8 cellular contexts compared by ENCODE assay signal in genomic region chr19:43463381-43464088, GRCh38. TPM values are rescaled to one million over a fixed set of nuclear protein-coding genes. Genes with fewer than 3 reads are reported as not detected.
A peak's percentile ranks its signal among the peaks of the same experiment; 100 is the strongest.
DNase-seq lines count a peak whose midpoint lies in the region; ATAC-seq and TF ChIP-seq lines count a peak whose summit lies in the region.

No MANE protein-coding gene starts in this region.

- TF ChIP-seq CTCF in AG09309 (IDR thresholded peaks at IDR 0.05; ENCODE audit: control insufficient read depth, insufficient read depth, low read depth, low read length, missing control alignments) (no peak), colonic mucosa (IDR thresholded peaks at IDR 0.05) (no peak)

- DNase-seq in AG09309 (ENCODE audit: low read depth) (no peak), NCI-H345 treated with DMSO at 0.1 percent for 48 hours (lab: John Stamatoyannopoulos, UW; ENCODE audit: unreplicated experiment) (peak; percentile 75), colonic mucosa (peak; percentile 100), left colon (peak; percentile 98 to 100)
- peak; percentile 100 for DNase-seq in activated CD4-positive, alpha-beta T cell treated with anti-CD3 and anti-CD28 coated beads for 48 hours
- peak; percentile 99 to 100 (median 99) for DNase-seq in stimulated activated CD4-positive, alpha-beta T cell treated with anti-CD3 and anti-CD28 coated beads, Interleukin-1b, Interleukin-23, amount 100 ng/mL, for 24 hours (ENCODE audit: low read depth in 4 of 4, low spot score in 1 of 4)

- no peaks in the 10 kb centered on the region for H3K9me3 ChIP-seq in colonic mucosa

- peaks cover 4% of the 10 kb centered on the region for H3K4me1 ChIP-seq in colonic mucosa

- peak overlapping the region; percentile 75 for H3K27ac ChIP-seq in colonic mucosa

- peak; percentile 56 for ATAC-seq in GM18873 (IDR thresholded peaks at IDR 0.05; ENCODE audit: low FRiP score, unreplicated experiment)
- ATAC-seq in HG03159 (IDR thresholded peaks at IDR 0.05; ENCODE audit: unreplicated experiment): peak; percentile 79
- peak; percentile 93 for ATAC-seq in left colon

- no peaks in the 10 kb centered on the region for H3K27me3 ChIP-seq in colonic mucosa

- peak overlapping the region in 1 of 2 donors; percentile 63 for H3K9ac ChIP-seq in colonic mucosa (ENCODE audit: low read depth in 2 of 2, low read length in 2 of 2)

- intact Hi-C loops in colonic mucosa (cut with DNase I): no loop called here
- intact Hi-C loops in left colon (cut with DNase I, micrococcal nuclease): no loop called here

- peak overlapping the region; percentile 71 for H3K4me3 ChIP-seq in AG09309 (ENCODE audit: control insufficient read depth, low read depth, low read length)
- H3K4me3 ChIP-seq in colonic mucosa: peak overlapping the region; percentile 54

- no peaks in the 10 kb centered on the region for H3K36me3 ChIP-seq in colonic mucosa

RNA-seq across cellular contexts. Expression of gene LYPD3, which starts 1.9 kb away (rescaled TPM):
- total RNA-seq in colonic mucosa (under 1 TPM; 0.42 to 0.59 TPM), left colon (under 1 TPM; 0.21 to 0.56 TPM)

RNA-seq across cellular contexts. Expression of gene PHLDB3, which starts 41.0 kb away (rescaled TPM):
- total RNA-seq in colonic mucosa: 10 to 100 TPM in 1 of 2 donors, 1 to 10 TPM in 1; 6.8 to 24.0 TPM
- total RNA-seq in left colon: 10 to 100 TPM in 1 of 2 donors, 1 to 10 TPM in 1; 9.7 to 11.6 TPM

RNA-seq across cellular contexts. Expression of gene TEX101, which starts 48.8 kb away (rescaled TPM):
- under 1 TPM in 1 of 2 donors, not detected in 1; 0.17 TPM for total RNA-seq in colonic mucosa
- total RNA-seq in left colon: under 1 TPM; 0.27 to 0.34 TPM
